In the genomic region with DNA sequence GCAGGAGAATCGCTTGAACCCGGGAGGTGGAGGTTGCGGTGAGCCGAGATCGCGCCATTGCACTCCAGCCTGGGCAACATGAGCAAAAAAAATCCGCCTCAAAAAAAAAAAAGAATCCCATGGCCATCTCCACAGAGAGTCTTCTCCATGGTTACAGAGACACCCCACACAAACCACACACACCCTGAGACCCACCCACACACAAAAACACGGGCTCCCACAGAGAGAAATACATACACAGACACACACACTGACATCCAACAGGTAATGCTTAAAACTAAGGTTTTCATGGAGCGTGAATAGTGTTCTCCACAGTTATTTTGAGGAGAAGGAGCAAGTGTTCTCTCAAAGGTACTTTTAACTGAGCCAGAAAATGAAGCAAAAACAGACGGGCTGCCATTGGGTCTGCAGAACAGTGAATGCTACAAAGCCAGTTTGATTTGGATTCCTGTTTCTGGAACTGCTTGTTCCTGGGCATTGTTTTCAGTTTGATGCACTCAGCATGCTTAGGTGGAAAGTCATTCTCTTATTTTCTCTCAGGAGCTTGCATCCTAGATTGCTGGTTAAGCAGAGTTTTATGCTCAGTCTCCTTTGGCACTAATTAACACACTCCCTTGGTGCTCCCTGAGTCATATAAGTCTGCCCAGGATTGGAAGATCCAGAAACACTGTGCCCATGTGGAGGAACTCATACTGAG, we compare ENCODE assay signal across 25 cellular contexts. TPM values are rescaled to one million over a fixed set of nuclear protein-coding genes. Genes with fewer than 3 reads are reported as not detected.
DNase-seq lines count a peak whose midpoint lies in the region; ATAC-seq and TF ChIP-seq lines count a peak whose summit lies in the region.
"Had no signal": no experiment of that assay in that cellular context is flagged by ENCODE, and none has a peak within 500 bp of the region (broad histone marks: within the 10 kb centered on the region; RNA-seq: fewer than 3 reads in every experiment).

No MANE protein-coding gene starts in this region.

- CTCF ChIA-PET in IMR-90 (lab: Yijun Ruan, JAX) = no interaction called here

- H2AK9ac ChIP-seq in IMR-90 (replicated peaks; ENCODE audit: low read depth, low read length, poor library complexity) = no peak overlapping the region

- H3K23ac ChIP-seq in IMR-90 (ENCODE audit: low read depth, low read length) = no peak overlapping the region
- H3K23ac ChIP-seq in mesenchymal stem cell (ENCODE audit: low read length in 2 of 2) = no peak overlapping the region

- TF ChIP-seq CTCF in IMR-90 (conservative IDR thresholded peaks at IDR 0.05; ENCODE audit: low read depth, low read length) (no peak), dorsolateral prefrontal cortex (IDR thresholded peaks at IDR 0.05 in 54 of 56, conservative IDR thresholded peaks at IDR 0.05 in 2 of 56; ENCODE audit: low read depth in 1 of 56, partially characterized antibody in 56 of 56) (no peak), GM10266 (IDR thresholded peaks at IDR 0.05; ENCODE audit: control insufficient read depth, insufficient read depth, low read depth, missing control alignments) (no peak)

- no peak overlapping the region for H2AFZ ChIP-seq in IMR-90 (replicated peaks; ENCODE audit: low read length, poor library complexity)
- no peak overlapping the region for H2AFZ ChIP-seq in mesenchymal stem cell (ENCODE audit: low read depth, low read length)

- H3K36me3 ChIP-seq in IMR-90 (ENCODE audit: control insufficient read depth, insufficient read depth, low read length) = no peaks in the 10 kb centered on the region
- peaks cover 0 to 2% of the 10 kb centered on the region in 2 experiments for H3K36me3 ChIP-seq in mesenchymal stem cell (ENCODE audit: control insufficient read depth in 1 of 2, insufficient read depth in 2 of 2, low read depth in 1 of 2, low read length in 2 of 2)
- H3K36me3 ChIP-seq: ascending aorta, upper lobe of right lung had no signal

- H3K9ac ChIP-seq in IMR-90 (ENCODE audit: low read depth, low read length) (no peak overlapping the region), mesenchymal stem cell (ENCODE audit: low read length) (peak overlapping the region; percentile 0)

- TF ChIP-seq RAD21 in IMR-90 (IDR thresholded peaks at IDR 0.05; ENCODE audit: low read length) = no peak

- H2BK120ac ChIP-seq in IMR-90 (ENCODE audit: low read depth, low read length) = no peak overlapping the region
- no peak overlapping the region for H2BK120ac ChIP-seq in mesenchymal stem cell (ENCODE audit: low read depth, low read length)

- dilution Hi-C loops in IMR-90 (cut with HindIII; ENCODE audit: low sequenced_read_pairs, unreplicated experiment) = no loop called here

- H3K79me1 ChIP-seq in IMR-90 (ENCODE audit: low read depth in 1 of 2, low read length in 2 of 2) = peaks cover 0 to 3% of the 10 kb centered on the region in 2 experiments; a peak in 1 of 4 replicates
- H3K79me1 ChIP-seq in mesenchymal stem cell (replicated peaks; ENCODE audit: low read length, poor library complexity, severe bottlenecking) = peaks cover 10% of the 10 kb centered on the region

- H3K9me1 ChIP-seq in IMR-90 (ENCODE audit: insufficient read depth, low read length) = no peaks in the 10 kb centered on the region

- H3K27ac ChIP-seq in IMR-90 (ENCODE audit: insufficient read depth, low read length) (no peak overlapping the region), dorsolateral prefrontal cortex (peak overlapping the region in 43 of 59 donors; percentile 2 to 77 (median 45)), mesenchymal stem cell (ENCODE audit: low read length, poor library complexity, severe bottlenecking) (no peak overlapping the region)
- H3K27ac ChIP-seq: ascending aorta, HL-60, upper lobe of right lung had no signal

- no TSS peak for BruUV-seq in IMR-90 (replicated peaks; lab: Mats Ljungman, UMichigan)

- no peak overlapping the region for H2BK20ac ChIP-seq in IMR-90 (ENCODE audit: low read depth, low read length)

- H3K56ac ChIP-seq in IMR-90 (ENCODE audit: extremely low read depth, insufficient read depth, low read length) = no peak overlapping the region

- intact Hi-C loops in IMR-90 (cut with micrococcal nuclease) (no loop called here), dorsolateral prefrontal cortex (cut with DNase I) (no loop called here)

- H2BK15ac ChIP-seq in IMR-90 (ENCODE audit: low read depth, low read length) (no peak overlapping the region), mesenchymal stem cell (ENCODE audit: low read depth, poor library complexity, severe bottlenecking) (no peak overlapping the region)

- H3K4me1 ChIP-seq in IMR-90 (ENCODE audit: control insufficient read depth, insufficient read depth, low read length) (no peaks in the 10 kb centered on the region), mesenchymal stem cell (ENCODE audit: control insufficient read depth, insufficient read depth, low read depth, low read length) (no peaks in the 10 kb centered on the region)
- H3K4me1 ChIP-seq: ascending aorta, upper lobe of right lung had no signal

- POLR2A ChIA-PET in IMR-90 (lab: Charles Lee; ENCODE audit: unreplicated experiment) = no interaction called here

- no peaks in the 10 kb centered on the region for H4K20me1 ChIP-seq in IMR-90 (ENCODE audit: insufficient read depth, low read length)

- WGBS in IMR-90 (ENCODE audit: extremely low coverage in 2 of 2, insufficient read length in 1 of 2), 2 experiments = 100% methylated on average over 1 of the region's 10 CpGs; no CpG with 5 or more reads in 1 of the 2 experiments
- 95% methylated on average over 10 of the region's 10 CpGs for WGBS in mesenchymal stem cell

- no peak for ATAC-seq in IMR-90 (ENCODE audit: low read depth)
- ATAC-seq: activated naive CD4-positive, alpha-beta T cell treated with anti-CD3 and anti-CD28 coated beads, Interleukin-2, amount 50 U/mL, for 72 hours; upper lobe of right lung had no signal

- H4K91ac ChIP-seq in IMR-90 (ENCODE audit: insufficient read depth, low read depth, low read length) (no peak overlapping the region), mesenchymal stem cell (ENCODE audit: low read length) (no peak overlapping the region)

- H3K4me3 ChIP-seq in IMR-90 (ENCODE audit: insufficient read depth, low read depth, low read length) (no peak overlapping the region), dorsolateral prefrontal cortex (peak overlapping the region in 6 of 59 donors; percentile 6 to 20 (median 12)), mesenchymal stem cell (ENCODE audit: insufficient read depth in 1 of 2, low read depth in 1 of 2, low read length in 2 of 2) (no peak overlapping the region)
- H3K4me3 ChIP-seq: ascending aorta, smooth muscle cell, upper lobe of right lung had no signal

- no peak overlapping the region for H4K5ac ChIP-seq in IMR-90 (ENCODE audit: low read depth, low read length)

- H2BK5ac ChIP-seq in IMR-90 (ENCODE audit: low read depth, low read length, poor library complexity, severe bottlenecking) (no peak overlapping the region), mesenchymal stem cell (ENCODE audit: low read depth, low read length, poor library complexity, severe bottlenecking) (no peak overlapping the region)

- H2AK5ac ChIP-seq in IMR-90 (ENCODE audit: low read depth, low read length) = no peak overlapping the region
- no peak overlapping the region for H2AK5ac ChIP-seq in mesenchymal stem cell (ENCODE audit: low read length, severe bottlenecking)

- H3K27me3 ChIP-seq in IMR-90 (ENCODE audit: control insufficient read depth, insufficient read depth, low read length) (no peaks in the 10 kb centered on the region), dorsolateral prefrontal cortex (no peaks in the 10 kb centered on the region), mesenchymal stem cell (ENCODE audit: control insufficient read depth in 1 of 2, insufficient read depth in 1 of 2, low read length in 2 of 2) (no peaks in the 10 kb centered on the region)
- H3K27me3 ChIP-seq: ascending aorta, upper lobe of right lung had no signal

- no peak for TF ChIP-seq POLR2A in IMR-90 (IDR thresholded peaks at IDR 0.05; ENCODE audit: low read depth, low read length)

- no peak overlapping the region for H3K4ac ChIP-seq in IMR-90 (ENCODE audit: low read depth, low read length)
- H3K4ac ChIP-seq in mesenchymal stem cell (ENCODE audit: low read depth in 1 of 2, low read length in 2 of 2) = no peak overlapping the region

- H4K8ac ChIP-seq in IMR-90 (ENCODE audit: low read depth in 2 of 2, low read length in 2 of 2) (no peak overlapping the region), mesenchymal stem cell (ENCODE audit: low read length) (no peak overlapping the region)

- H2BK12ac ChIP-seq in mesenchymal stem cell (ENCODE audit: low read length in 2 of 2) = no peak overlapping the region

- DNase-seq in ACHN (peak; percentile 37), IMR-90 (no peak), dorsolateral prefrontal cortex (no peak), mesenchymal stem cell (no peak), cerebellar nuclear complex (lab: John Stamatoyannopoulos, UW) (no peak), GM10266 (ENCODE audit: extremely low spot score) (no peak), SHP77 treated with DMSO at 0.1 percent for 48 hours (lab: John Stamatoyannopoulos, UW) (no peak)
- no peak for DNase-seq in activated T-cell treated with anti-CD3 and anti-CD28 coated beads, Interleukin-2, amount 50 U/mL, for 1 hour
- DNase-seq: activated CD4-positive, alpha-beta T cell treated with anti-CD3 and anti-CD28 coated beads, Interleukin-2, amount 50 U/mL, for 4 hours; activated CD8-positive, alpha-beta memory T cell treated with anti-CD3 and anti-CD28 coated beads, Interleukin-2, amount 50 U/mL, for 4 hours; COR-L47; DND-41; foreskin melanocyte; HCEC 1CT; NCI-H1092 treated with DMSO at 0.1 percent for 48 hours; NCI-H2029 treated with DMSO at 0.1 percent for 48 hours; NCI-H226; NCI-H774; stimulated activated CD4-positive, alpha-beta T cell treated with anti-CD3 and anti-CD28 coated beads, Interleukin-2, amount 100 ng/mL, for 24 hours; T-helper 9 cell; upper lobe of right lung had no signal

- no peak overlapping the region for H3K18ac ChIP-seq in IMR-90 (ENCODE audit: low read depth, low read length)
- no peak overlapping the region for H3K18ac ChIP-seq in mesenchymal stem cell (ENCODE audit: low read depth in 1 of 2, low read length in 2 of 2)

- H3K4me2 ChIP-seq in IMR-90 (ENCODE audit: low read depth, low read length) (no peak overlapping the region), mesenchymal stem cell (ENCODE audit: low read length, poor library complexity, severe bottlenecking) (no peak overlapping the region)
- H3K4me2 ChIP-seq: smooth muscle cell had no signal

- H3K14ac ChIP-seq in IMR-90 (replicated peaks; ENCODE audit: low read depth, low read length) (0 out of 2 replicates have a peak overlapping the region, but pooled peaks have one; percentile 6), mesenchymal stem cell (ENCODE audit: low read length in 2 of 2) (no peak overlapping the region)

- no peaks in the 10 kb centered on the region for H3K9me3 ChIP-seq in IMR-90 (ENCODE audit: control insufficient read depth, insufficient read depth, low read length)
- no peaks in the 10 kb centered on the region for H3K9me3 ChIP-seq in mesenchymal stem cell (ENCODE audit: control insufficient read depth, low read length)
- H3K9me3 ChIP-seq: ascending aorta, upper lobe of right lung had no signal

- in situ Hi-C loops in ACHN (cut with HindIII; ENCODE audit: low pct_ligation_motif_present, low pct_unique_long_range_greater_than_20kb, low sequenced_read_pairs) (no loop called here), IMR-90 (cut with MboI; ENCODE audit: low sequenced_read_pairs) (no loop called here)

RNA-seq across cellular contexts. Expression of gene AHCYL2, which starts 15.4 kb away (rescaled TPM):
- total RNA-seq in IMR-90 (2012; rRNA removed) (5.7 and 6.7 TPM in 2 replicates), dorsolateral prefrontal cortex (100 to 1,000 TPM in 32 of 120 experiments, 10 to 100 TPM in 88; 57.4 to 199 (median 90.1) TPM)
- polyA plus RNA-seq in IMR-90 (2012; rRNA removed) = 5.9 and 7.6 TPM in 2 replicates
- polyA plus RNA-seq in IMR-90 (2012; cell fraction: cytosol; rRNA removed) = 1.9 and 3.4 TPM in 2 replicates
- 4.3 and 24.1 TPM in 2 replicates for polyA plus RNA-seq in IMR-90 (2012; cell fraction: nucleus; rRNA removed; ENCODE audit: low replicate concordance)
- polyA plus RNA-seq in mesenchymal stem cell (2013, experiment 1 of 2) = 6.2 TPM
- 5.0 TPM for polyA plus RNA-seq in mesenchymal stem cell (2013, experiment 2 of 2)

RNA-seq across cellular contexts. Expression of gene SMO, which starts 51.8 kb away (rescaled TPM):
- total RNA-seq in IMR-90 (2012; rRNA removed) (15.3 and 18.5 TPM in 2 replicates), dorsolateral prefrontal cortex (10 to 100 TPM in 22 of 120 experiments, 1 to 10 TPM in 98; 3.3 to 22.0 (median 7.3) TPM)
- 24.7 and 25.8 TPM in 2 replicates for polyA plus RNA-seq in IMR-90 (2012; rRNA removed)
- polyA plus RNA-seq in IMR-90 (2012; cell fraction: cytosol; rRNA removed) = 15.7 and 27.9 TPM in 2 replicates
- 67.9 and 102 TPM in 2 replicates for polyA plus RNA-seq in IMR-90 (2012; cell fraction: nucleus; rRNA removed; ENCODE audit: low replicate concordance)
- polyA plus RNA-seq in mesenchymal stem cell (2013, experiment 1 of 2) = 12.2 TPM
- 12.1 TPM for polyA plus RNA-seq in mesenchymal stem cell (2013, experiment 2 of 2)

Comparison
In these comparisons a context has a peak if more than half of its experiments do, and no peak if none do; other contexts are left out.
1. H3K27ac ChIP-seq: peak in dorsolateral prefrontal cortex (43 of 59); none in IMR-90 (single experiment) and mesenchymal stem cell (single experiment).